ENCODE assay signal across 15 cellular contexts in the genomic region with DNA sequence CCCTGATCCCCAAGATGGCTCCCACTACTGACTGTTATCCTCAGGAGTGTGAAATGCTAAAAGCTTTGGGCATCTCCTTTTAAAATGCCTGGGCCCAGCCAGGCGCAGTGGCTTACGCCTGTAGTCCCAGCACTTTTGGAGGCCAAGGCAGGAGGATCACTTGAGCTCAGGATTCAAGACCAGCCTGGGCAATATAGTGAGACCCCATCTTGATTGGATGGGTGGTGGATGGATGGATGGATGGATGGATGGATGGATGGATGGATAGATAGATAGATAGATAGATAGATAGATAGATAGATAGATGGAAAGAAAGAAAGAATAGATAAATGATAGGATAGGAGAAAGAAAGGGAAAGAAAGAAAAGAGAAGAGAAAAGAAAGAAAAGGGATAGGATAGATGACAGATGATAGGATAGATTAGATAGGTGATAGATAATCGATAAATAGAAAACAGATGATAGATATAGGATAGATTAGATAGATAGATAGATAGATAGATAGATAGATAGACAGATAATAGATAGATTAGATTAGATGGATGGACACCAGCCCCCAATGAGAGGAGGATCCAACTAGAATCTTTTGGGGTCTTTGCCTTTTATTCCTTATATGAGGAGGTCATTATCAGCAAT.
"Had no signal": no experiment of that assay in that cellular context is flagged by ENCODE, and none has a peak within 500 bp of the region (broad histone marks: within the 10 kb centered on the region; RNA-seq: fewer than 3 reads in every experiment).

No MANE protein-coding gene starts in this region.

- FAIRE-seq: kidney had no signal

- H3K4me2 ChIP-seq: hepatocyte had no signal

- H2AFZ ChIP-seq: hepatocyte, parathyroid adenoma had no signal

- ATAC-seq: activated CD4-positive, alpha-beta T cell treated with anti-CD3 and anti-CD28 coated beads for 36 hours; effector memory CD8-positive, alpha-beta T cell; left ventricle myocardium superior had no signal

- H3K4me3 ChIP-seq: hepatocyte, tibial artery, vagina had no signal

- H3K79me2 ChIP-seq: parathyroid adenoma had no signal

- H3K27ac ChIP-seq: epithelial cell of prostate, parathyroid adenoma, tibial artery, vagina had no signal

- H3K4me3 Mint-ChIP-seq: activated CD4-positive, alpha-beta T cell treated with anti-CD3 and anti-CD28 coated beads for 36 hours; activated T-cell treated with anti-CD3 and anti-CD28 coated beads, Interleukin-2, amount 50 U/mL, for 24 hours; brain; dendritic cell treated with granulocyte-macrophage colony-stimulating factor and Interleukin-4, amounts not matched to agents 40 ng/mL and 50 ng/mL, for 4 days; effector memory CD8-positive, alpha-beta T cell had no signal

- H3K9me3 ChIP-seq: tibial artery, vagina had no signal

- H3K27me3 ChIP-seq: hepatocyte, tibial artery, vagina had no signal

- H3K36me3 ChIP-seq: vagina had no signal

- H3K27ac Mint-ChIP-seq: activated CD4-positive, alpha-beta T cell treated with anti-CD3 and anti-CD28 coated beads for 36 hours; activated T-cell treated with anti-CD3 and anti-CD28 coated beads, Interleukin-2, amount 50 U/mL, for 24 hours; brain had no signal

- H3K9me3 Mint-ChIP-seq: activated T-cell treated with anti-CD3 and anti-CD28 coated beads, Interleukin-2, amount 50 U/mL, for 24 hours; dendritic cell treated with granulocyte-macrophage colony-stimulating factor and Interleukin-4, amounts not matched to agents 40 ng/mL and 50 ng/mL, for 4 days; effector memory CD8-positive, alpha-beta T cell had no signal

- H3K27me3 Mint-ChIP-seq: activated CD4-positive, alpha-beta T cell treated with anti-CD3 and anti-CD28 coated beads for 36 hours; activated T-cell treated with anti-CD3 and anti-CD28 coated beads, Interleukin-2, amount 50 U/mL, for 24 hours; brain; dendritic cell treated with granulocyte-macrophage colony-stimulating factor and Interleukin-4, amounts not matched to agents 40 ng/mL and 50 ng/mL, for 4 days; effector memory CD8-positive, alpha-beta T cell had no signal

- DNase-seq: activated CD4-positive, alpha-beta T cell treated with anti-CD3 and anti-CD28 coated beads for 36 hours; activated gamma-delta T cell treated with Interleukin-2 at 50 U/mL for 16 hours; activated T-cell treated with anti-CD3 and anti-CD28 coated beads, Interleukin-2, amount 50 U/mL, for 24 hours; amniotic stem cell; effector memory CD8-positive, alpha-beta T cell; left ventricle myocardium superior; T1000; tibial artery had no signal

- H3K36me3 Mint-ChIP-seq: brain had no signal

- H3K9ac ChIP-seq: parathyroid adenoma had no signal
